Comparison of ENCODE assay signal across 8 cellular contexts in the genomic region with DNA sequence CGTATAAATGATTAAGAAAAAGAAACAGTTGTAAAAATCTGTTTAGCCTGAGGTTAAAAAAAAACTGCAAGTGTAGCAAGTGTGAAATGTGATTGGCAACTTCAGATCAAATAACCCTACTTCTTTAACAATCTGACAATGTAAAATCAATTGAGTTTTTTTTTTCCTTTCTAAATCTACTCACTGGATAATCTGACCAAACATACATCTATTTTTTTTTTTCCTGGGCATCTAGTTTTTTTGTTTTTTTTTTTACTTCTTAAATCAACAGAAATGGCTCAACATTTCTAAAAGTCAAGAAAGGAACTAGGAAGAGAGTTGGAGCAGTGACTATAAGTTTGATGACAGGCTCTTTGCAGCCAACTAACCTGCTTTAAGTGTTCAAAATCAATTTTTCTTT. TPM values are rescaled to one million over a fixed set of nuclear protein-coding genes. Genes with fewer than 3 reads are reported as not detected.
DNase-seq lines count a peak whose midpoint lies in the region; ATAC-seq, FAIRE-seq and TF ChIP-seq lines count a peak whose summit lies in the region.

No MANE protein-coding gene starts in this region.

- H3K27me3 Mint-ChIP-seq in activated T-cell treated with anti-CD3 and anti-CD28 coated beads, Interleukin-2, amount 50 U/mL, for 72 hours (ENCODE audit: low read depth): no peaks in the 10 kb centered on the region
- no peaks in the 10 kb centered on the region for H3K27me3 Mint-ChIP-seq in activated T-helper 2 cell treated with anti-CD3 and anti-CD28 coated beads, Interferon-gamma antibody, Interleukin-2, Interleukin-4, amounts not matched to agents 10 μg/mL and 5 μg/mL and 100 μg/mL, durations not matched to agents 14 hours and 24 hours and 36 hours (ENCODE audit: low read depth)
- peaks cover 0 to 6% (median 5%) of the 10 kb centered on the region in 3 donors for H3K27me3 Mint-ChIP-seq in immature natural killer cell (ENCODE audit: low read depth in 3 of 3)

- H3K27me3 ChIP-seq in tibial nerve: no peaks in the 10 kb centered on the region

- peaks cover 0 to 52% (median 6%) of the 10 kb centered on the region in 4 donors for H3K4me1 ChIP-seq in tibial nerve

- TF ChIP-seq POLR2A in tibial nerve (IDR thresholded peaks at IDR 0.05): no peak

- intact Hi-C loops in activated T-helper 2 cell treated with anti-CD3 and anti-CD28 coated beads, Interferon-gamma antibody, Interleukin-2, Interleukin-4, amounts not matched to agents 10 μg/mL and 5 μg/mL and 100 μg/mL, durations not matched to agents 14 hours and 24 hours and 36 hours (cut with micrococcal nuclease): loop anchor here (5.0 kb wide), 2 partner anchors 41 to 561 kb away; a partner anchor contains a TSS

- H3K4me1 Mint-ChIP-seq in activated T-cell treated with anti-CD3 and anti-CD28 coated beads, Interleukin-2, amount 50 U/mL, for 72 hours (ENCODE audit: low read depth): peaks cover 68% of the 10 kb centered on the region
- peaks cover 51% of the 10 kb centered on the region for H3K4me1 Mint-ChIP-seq in activated T-helper 2 cell treated with anti-CD3 and anti-CD28 coated beads, Interferon-gamma antibody, Interleukin-2, Interleukin-4, amounts not matched to agents 10 μg/mL and 5 μg/mL and 100 μg/mL, durations not matched to agents 14 hours and 24 hours and 36 hours (ENCODE audit: low read depth)
- peaks cover 24 to 29% of the 10 kb centered on the region in 2 donors for H3K4me1 Mint-ChIP-seq in immature natural killer cell

- no peak for ATAC-seq in activated T-cell treated with anti-CD3 and anti-CD28 coated beads, Interleukin-2, amount 50 U/mL, for 72 hours (replicated peaks in 1 of 2)
- ATAC-seq in HG03045 (IDR thresholded peaks at IDR 0.05; ENCODE audit: unreplicated experiment): no peak

- TF ChIP-seq EP300 in tibial nerve (IDR thresholded peaks at IDR 0.05): no peak

- peak overlapping the region; percentile 73 for H3K27ac Mint-ChIP-seq in activated T-cell treated with anti-CD3 and anti-CD28 coated beads, Interleukin-2, amount 50 U/mL, for 72 hours
- peak overlapping the region; percentile 92 for H3K27ac Mint-ChIP-seq in activated T-helper 2 cell treated with anti-CD3 and anti-CD28 coated beads, Interferon-gamma antibody, Interleukin-2, Interleukin-4, amounts not matched to agents 10 μg/mL and 5 μg/mL and 100 μg/mL, durations not matched to agents 14 hours and 24 hours and 36 hours
- H3K27ac Mint-ChIP-seq in immature natural killer cell: peak overlapping the region; percentile 57 to 93 (median 87)

- peaks cover 0 to 3% of the 10 kb centered on the region in 2 donors for H3K36me3 Mint-ChIP-seq in activated T-cell treated with anti-CD3 and anti-CD28 coated beads, Interleukin-2, amount 50 U/mL, for 72 hours (ENCODE audit: insufficient read depth in 2 of 2)
- H3K36me3 Mint-ChIP-seq in activated T-helper 2 cell treated with anti-CD3 and anti-CD28 coated beads, Interferon-gamma antibody, Interleukin-2, Interleukin-4, amounts not matched to agents 10 μg/mL and 5 μg/mL and 100 μg/mL, durations not matched to agents 14 hours and 24 hours and 36 hours (ENCODE audit: low read depth): peaks cover 20% of the 10 kb centered on the region
- peaks cover 0 to 3% (median 0%) of the 10 kb centered on the region in 3 donors for H3K36me3 Mint-ChIP-seq in immature natural killer cell

- no peak for FAIRE-seq in urothelium cell line (lab: Jason Lieb, UNC)

- DNase-seq in activated T-cell treated with anti-CD3 and anti-CD28 coated beads, Interleukin-2, amount 50 U/mL, for 72 hours: no peak
- DNase-seq in activated T-cell treated with anti-CD3 and anti-CD28 coated beads for 4 hours (no peak), immature natural killer cell (no peak), tibial nerve (ENCODE audit: low spot score in 2 of 2) (no peak), urothelium cell line (ENCODE audit: low spot score) (no peak), NCI-H2171 treated with DMSO at 0.1 percent for 48 hours (lab: John Stamatoyannopoulos, UW) (no peak)
- no peak for DNase-seq in activated T-helper 2 cell treated with anti-CD3 and anti-CD28 coated beads, Interferon-gamma antibody, Interleukin-2, Interleukin-4, amounts not matched to agents 10 μg/mL and 5 μg/mL and 100 μg/mL, durations not matched to agents 14 hours and 24 hours and 36 hours (ENCODE audit: low spot score)

- H3K9me3 ChIP-seq in tibial nerve: no peaks in the 10 kb centered on the region

- peak overlapping the region; percentile 96 to 97 for H3K4me3 Mint-ChIP-seq in activated T-cell treated with anti-CD3 and anti-CD28 coated beads, Interleukin-2, amount 50 U/mL, for 72 hours
- H3K4me3 Mint-ChIP-seq in activated T-helper 2 cell treated with anti-CD3 and anti-CD28 coated beads, Interferon-gamma antibody, Interleukin-2, Interleukin-4, amounts not matched to agents 10 μg/mL and 5 μg/mL and 100 μg/mL, durations not matched to agents 14 hours and 24 hours and 36 hours (ENCODE audit: low read depth): peak overlapping the region; percentile 92
- H3K4me3 Mint-ChIP-seq in immature natural killer cell: peak overlapping the region; percentile 86 to 97 (median 91)

- peak overlapping the region in 3 of 4 donors; percentile 92 to 98 (median 94) for H3K27ac ChIP-seq in tibial nerve

- peak overlapping the region in 3 of 4 donors; percentile 83 to 95 (median 94) for H3K4me3 ChIP-seq in tibial nerve

- H3K36me3 ChIP-seq in tibial nerve: peaks cover 0 to 5% (median 0%) of the 10 kb centered on the region in 3 donors

- 26 to 29% methylated on average over 1 of the region's 1 CpG for WGBS in tibial nerve, 2 donors

- no peaks in the 10 kb centered on the region for H3K9me3 Mint-ChIP-seq in activated T-cell treated with anti-CD3 and anti-CD28 coated beads, Interleukin-2, amount 50 U/mL, for 72 hours
- no peaks in the 10 kb centered on the region for H3K9me3 Mint-ChIP-seq in activated T-helper 2 cell treated with anti-CD3 and anti-CD28 coated beads, Interferon-gamma antibody, Interleukin-2, Interleukin-4, amounts not matched to agents 10 μg/mL and 5 μg/mL and 100 μg/mL, durations not matched to agents 14 hours and 24 hours and 36 hours
- H3K9me3 Mint-ChIP-seq in immature natural killer cell: no peaks in the 10 kb centered on the region

- no peak for TF ChIP-seq CTCF in tibial nerve (IDR thresholded peaks at IDR 0.05)

RNA-seq across cellular contexts. Expression of a gene that starts 1.4 kb away (rescaled TPM):
- 1 to 10 TPM; 8.0 to 8.7 TPM for total RNA-seq in activated T-cell treated with anti-CD3 and anti-CD28 coated beads, Interleukin-2, amount 50 U/mL, for 72 hours
- 11.1 and 12.2 TPM in 2 replicates for total RNA-seq in activated T-helper 2 cell treated with anti-CD3 and anti-CD28 coated beads, Interferon-gamma antibody, Interleukin-2, Interleukin-4, amounts not matched to agents 10 μg/mL and 5 μg/mL and 100 μg/mL, durations not matched to agents 14 hours and 24 hours and 36 hours
- 1 to 10 TPM; 2.6 to 3.9 (median 3.6) TPM for polyA plus RNA-seq in immature natural killer cell
- total RNA-seq in tibial nerve: 10 to 100 TPM; 11.0 to 17.7 (median 13.8) TPM

RNA-seq across cellular contexts. Expression of a gene that starts 1.6 kb away (rescaled TPM):
- 10 to 100 TPM in 1 of 2 donors, 1 to 10 TPM in 1; 7.5 to 10.4 TPM for total RNA-seq in activated T-cell treated with anti-CD3 and anti-CD28 coated beads, Interleukin-2, amount 50 U/mL, for 72 hours
- 52.2 and 54.0 TPM in 2 replicates for total RNA-seq in activated T-helper 2 cell treated with anti-CD3 and anti-CD28 coated beads, Interferon-gamma antibody, Interleukin-2, Interleukin-4, amounts not matched to agents 10 μg/mL and 5 μg/mL and 100 μg/mL, durations not matched to agents 14 hours and 24 hours and 36 hours
- polyA plus RNA-seq in immature natural killer cell: 1 to 10 TPM; 4.9 to 9.6 (median 7.9) TPM
- 10 to 100 TPM in 3 of 4 donors, 1 to 10 TPM in 1; 7.2 to 26.4 (median 11.3) TPM for total RNA-seq in tibial nerve

RNA-seq across cellular contexts. Expression of a gene that starts 30.9 kb away (rescaled TPM):
- 10 to 100 TPM; 19.6 to 20.1 TPM for total RNA-seq in activated T-cell treated with anti-CD3 and anti-CD28 coated beads, Interleukin-2, amount 50 U/mL, for 72 hours
- 18.0 and 19.9 TPM in 2 replicates for total RNA-seq in activated T-helper 2 cell treated with anti-CD3 and anti-CD28 coated beads, Interferon-gamma antibody, Interleukin-2, Interleukin-4, amounts not matched to agents 10 μg/mL and 5 μg/mL and 100 μg/mL, durations not matched to agents 14 hours and 24 hours and 36 hours
- 10 to 100 TPM; 34.1 to 53.1 (median 35.2) TPM for polyA plus RNA-seq in immature natural killer cell
- total RNA-seq in tibial nerve: 100 to 1,000 TPM in 3 of 4 donors, 10 to 100 TPM in 1; 89.4 to 191 (median 158) TPM
